ENCODE assay signal across 8 cellular contexts in the genomic region with DNA sequence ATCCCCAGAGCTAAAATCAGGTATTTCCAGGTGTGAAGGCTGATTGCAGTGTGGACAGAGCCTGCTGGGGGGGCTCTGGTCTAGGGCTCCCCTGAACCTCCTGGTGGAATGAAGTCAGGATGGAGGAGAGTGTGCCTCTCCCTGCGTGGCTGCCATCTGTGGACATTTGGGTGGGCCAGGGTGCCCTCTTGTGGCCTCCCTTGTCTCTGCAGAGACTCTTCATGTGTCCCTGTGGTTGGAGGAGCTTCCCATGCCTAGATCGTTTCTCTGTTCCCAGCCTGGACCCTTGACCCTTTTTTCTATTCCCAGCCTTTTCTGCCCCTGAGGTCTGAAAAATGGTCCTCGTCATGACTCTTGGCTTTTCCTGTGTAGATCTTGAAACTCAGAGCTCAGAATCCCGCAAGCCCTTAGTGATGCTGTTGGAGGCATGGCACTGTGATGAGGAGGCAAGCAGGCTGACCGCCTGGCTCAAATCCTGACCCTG. TPM values are rescaled to one million over a fixed set of nuclear protein-coding genes. Genes with fewer than 3 reads are reported as not detected.
DNase-seq lines count a peak whose midpoint lies in the region; ATAC-seq and FAIRE-seq lines count a peak whose summit lies in the region.

No MANE protein-coding gene starts in this region.

- DNase-seq in Right ventricle myocardium inferior (ENCODE audit: missing footprints), result peak; percentile 72
- no peak for DNase-seq in cardiac septum (ENCODE audit: low spot score)
- peak; percentile 22 for DNase-seq in NCI-H2227 treated with DMSO at 0.1 percent for 48 hours (lab: John Stamatoyannopoulos, UW)
- peak; percentile 36 to 50 for DNase-seq in activated CD4-positive, alpha-beta T cell treated with anti-CD3 and anti-CD28 coated beads, Interleukin-2, amount 50 U/mL, for 4 hours
- peak; percentile 22 for DNase-seq in effector CD8-positive, alpha-beta T cell (lab: John Stamatoyannopoulos, UW)
- DNase-seq in midbrain (lab: John Stamatoyannopoulos, UW), result peak; percentile 4
- peak; percentile 62 for DNase-seq in stimulated activated naive CD8-positive, alpha-beta T cell treated with anti-CD3 and anti-CD28 coated beads, Interleukin-15, Interleukin-2, amounts not matched to agents 100 U/mL and 50 U/mL, for 24 hours
- DNase-seq in RCC 7860 (ENCODE audit: low spot score), result no peak

- intact Hi-C loops in Right ventricle myocardium inferior (cut with DNase I) (no loop called here), cardiac septum (cut with DNase I) (loop anchor here (10.0 kb wide), 2 partner anchors 154 to 294 kb away; no protein-coding TSS in a partner anchor)

- FAIRE-seq in RCC 7860 (lab: Jason Lieb, UNC), result no peak

- ATAC-seq in Right ventricle myocardium inferior, result peak; percentile 62
- ATAC-seq in stimulated activated naive CD8-positive, alpha-beta T cell treated with anti-CD3 and anti-CD28 coated beads, Interleukin-15, Interleukin-2, amounts not matched to agents 100 U/mL and 50 U/mL, for 24 hours, result peak; percentile 82

RNA-seq across cellular contexts. Expression of a gene that starts 9.9 kb away (rescaled TPM):
- total RNA-seq in Right ventricle myocardium inferior, result 132 TPM
- total RNA-seq in cardiac septum, result 119 TPM

Comparison
In these comparisons a context has a peak if more than half of its experiments do, and no peak if none do; other contexts are left out.
1. DNase-seq: peak in Right ventricle myocardium inferior (single experiment), NCI-H2227 treated with DMSO at 0.1 percent for 48 hours (single experiment), activated CD4-positive, alpha-beta T cell treated with anti-CD3 and anti-CD28 coated beads, Interleukin-2, amount 50 U/mL, for 4 hours (2 of 2), effector CD8-positive, alpha-beta T cell (single experiment), midbrain (single experiment) and stimulated activated naive CD8-positive, alpha-beta T cell treated with anti-CD3 and anti-CD28 coated beads, Interleukin-15, Interleukin-2, amounts not matched to agents 100 U/mL and 50 U/mL, for 24 hours (single experiment); none in cardiac septum (single experiment) and RCC 7860 (single experiment).